ENCODE assay signal across 11 cellular contexts in the genomic region with DNA sequence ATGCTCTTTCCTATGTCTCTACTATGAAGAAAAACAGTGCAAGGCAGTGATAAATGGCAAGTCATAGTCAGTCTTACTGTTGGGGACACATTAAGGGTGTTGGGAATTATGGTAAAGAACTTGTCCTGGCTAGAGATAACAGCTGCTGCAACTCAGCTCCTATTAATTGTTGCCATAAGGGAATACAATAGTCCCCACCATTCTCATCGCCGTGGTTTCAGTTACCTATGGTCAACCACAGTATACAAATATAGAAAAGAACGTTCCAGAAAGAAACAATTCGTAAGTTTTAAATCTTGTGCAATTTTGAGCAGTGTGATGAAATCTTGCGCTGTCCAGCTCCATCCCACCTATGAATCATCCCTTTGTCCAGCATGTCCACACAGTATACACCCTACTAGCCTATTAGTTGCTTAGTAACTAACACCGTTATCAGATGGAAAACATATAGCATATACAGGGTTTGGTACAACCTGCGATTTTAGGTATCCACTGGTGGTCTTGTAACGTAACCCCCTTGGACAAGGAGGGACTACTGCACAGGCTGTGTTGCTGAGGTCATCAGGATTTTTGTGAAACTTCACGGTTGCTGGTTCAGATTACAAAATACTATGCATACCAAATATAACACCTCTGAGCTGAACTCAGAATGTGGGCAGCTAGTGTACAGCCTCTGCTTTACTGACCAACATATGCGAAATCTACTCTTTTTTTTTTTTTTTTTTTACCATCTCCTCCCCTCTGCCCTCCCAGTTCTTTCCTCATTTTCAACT. TPM values are rescaled to one million over a fixed set of nuclear protein-coding genes. Genes with fewer than 3 reads are reported as not detected.
DNase-seq lines count a peak whose midpoint lies in the region; ATAC-seq, FAIRE-seq and TF ChIP-seq lines count a peak whose summit lies in the region.
"Had no signal": no experiment of that assay in that cellular context is flagged by ENCODE, and none has a peak within 500 bp of the region (broad histone marks: within the 10 kb centered on the region; RNA-seq: fewer than 3 reads in every experiment).

No MANE protein-coding gene starts in this region.

- H3K4me1 Mint-ChIP-seq in activated CD4-positive, alpha-beta T cell treated with anti-CD3 and anti-CD28 coated beads for 36 hours: peaks cover 11% of the 10 kb centered on the region
- H3K4me1 Mint-ChIP-seq in WTC11: no peaks in the 10 kb centered on the region

- DNase-seq in activated CD4-positive, alpha-beta T cell treated with anti-CD3 and anti-CD28 coated beads for 36 hours: no peak
- no peak for DNase-seq in activated CD4-positive, alpha-beta T cell treated with anti-CD3 and anti-CD28 coated beads, Interleukin-2, amount 50 U/mL, for 48 hours
- DNase-seq in WTC11 (ENCODE audit: low spot score): no peak
- DNase-seq in right cardiac atrium: no peak
- DNase-seq in urothelium cell line (ENCODE audit: low spot score): no peak
- DNase-seq in NCI-H345 (lab: John Stamatoyannopoulos, UW): no peak
- DNase-seq: colonic mucosa had no signal

- no peaks in the 10 kb centered on the region for H3K4me1 ChIP-seq in right cardiac atrium (ENCODE audit: control insufficient read depth, insufficient read depth, low read length)
- H3K4me1 ChIP-seq: colonic mucosa had no signal

- WGBS in right cardiac atrium: 82% methylated on average over 10 of the region's 10 CpGs

- CTCF ChIA-PET in activated CD4-positive, alpha-beta T cell treated with anti-CD3 and anti-CD28 coated beads for 36 hours (lab: Charles Lee): no interaction called here
- CTCF ChIA-PET in WTC11 (lab: Charles Lee): no interaction called here

- H3K27ac Mint-ChIP-seq in activated CD4-positive, alpha-beta T cell treated with anti-CD3 and anti-CD28 coated beads for 36 hours: peak overlapping the region; percentile 3
- no peak overlapping the region for H3K27ac Mint-ChIP-seq in WTC11
- H3K27ac Mint-ChIP-seq: stimulated activated naive CD8-positive, alpha-beta T cell treated with anti-CD3 and anti-CD28 coated beads, Interleukin-15, Interleukin-2, amounts not matched to agents 100 ng/mL and 50 ng/mL, for 24 hours had no signal

- POLR2A ChIA-PET in activated CD4-positive, alpha-beta T cell treated with anti-CD3 and anti-CD28 coated beads for 36 hours (lab: Charles Lee): no interaction called here
- POLR2A ChIA-PET in WTC11 (lab: Charles Lee): no interaction called here

- peak; percentile 9 for FAIRE-seq in urothelium cell line (lab: Jason Lieb, UNC)

- H3K9me3 ChIP-seq in right cardiac atrium (ENCODE audit: control insufficient read depth, low read length): no peaks in the 10 kb centered on the region
- H3K9me3 ChIP-seq: BLaER1, colonic mucosa had no signal

- intact Hi-C loops in activated CD4-positive, alpha-beta T cell treated with anti-CD3 and anti-CD28 coated beads for 36 hours (cut with DNase I, micrococcal nuclease): no loop called here
- intact Hi-C loops in right cardiac atrium (cut with DNase I): no loop called here

- no peaks in the 10 kb centered on the region for H3K27me3 Mint-ChIP-seq in activated CD4-positive, alpha-beta T cell treated with anti-CD3 and anti-CD28 coated beads for 36 hours
- no peaks in the 10 kb centered on the region for H3K27me3 Mint-ChIP-seq in WTC11 (ENCODE audit: low read depth)
- H3K27me3 Mint-ChIP-seq: stimulated activated naive CD8-positive, alpha-beta T cell treated with anti-CD3 and anti-CD28 coated beads, Interleukin-15, Interleukin-2, amounts not matched to agents 100 ng/mL and 50 ng/mL, for 24 hours had no signal

- no peak overlapping the region for H3K27ac ChIP-seq in right cardiac atrium (ENCODE audit: low read length)
- H3K27ac ChIP-seq: BLaER1, colonic mucosa had no signal

- peaks cover 31% of the 10 kb centered on the region for H3K36me3 Mint-ChIP-seq in activated CD4-positive, alpha-beta T cell treated with anti-CD3 and anti-CD28 coated beads for 36 hours (ENCODE audit: low read depth)
- H3K36me3 Mint-ChIP-seq in WTC11: peaks cover 61% of the 10 kb centered on the region

- ATAC-seq in activated CD4-positive, alpha-beta T cell treated with anti-CD3 and anti-CD28 coated beads for 36 hours: no peak
- ATAC-seq in WTC11: no peak
- ATAC-seq in right cardiac atrium: peak; percentile 50 to 65
- ATAC-seq in GM19397 (IDR thresholded peaks at IDR 0.05; ENCODE audit: unreplicated experiment): no peak
- ATAC-seq in GM21526 (IDR thresholded peaks at IDR 0.05; ENCODE audit: low FRiP score, unreplicated experiment): no peak

- no peak overlapping the region for H3K4me3 ChIP-seq in right cardiac atrium (ENCODE audit: low read length)
- H3K4me3 ChIP-seq: BLaER1, colonic mucosa had no signal

- no peaks in the 10 kb centered on the region for H3K9me3 Mint-ChIP-seq in activated CD4-positive, alpha-beta T cell treated with anti-CD3 and anti-CD28 coated beads for 36 hours (ENCODE audit: low read depth)
- no peaks in the 10 kb centered on the region for H3K9me3 Mint-ChIP-seq in WTC11
- H3K9me3 Mint-ChIP-seq: stimulated activated naive CD8-positive, alpha-beta T cell treated with anti-CD3 and anti-CD28 coated beads, Interleukin-15, Interleukin-2, amounts not matched to agents 100 ng/mL and 50 ng/mL, for 24 hours had no signal

- H3K27me3 ChIP-seq in right cardiac atrium (ENCODE audit: control insufficient read depth, insufficient read depth): no peaks in the 10 kb centered on the region
- H3K27me3 ChIP-seq: BLaER1, colonic mucosa had no signal

- no peak overlapping the region for H3K4me3 Mint-ChIP-seq in activated CD4-positive, alpha-beta T cell treated with anti-CD3 and anti-CD28 coated beads for 36 hours
- no peak overlapping the region for H3K4me3 Mint-ChIP-seq in WTC11
- H3K4me3 Mint-ChIP-seq: stimulated activated naive CD8-positive, alpha-beta T cell treated with anti-CD3 and anti-CD28 coated beads, Interleukin-15, Interleukin-2, amounts not matched to agents 100 ng/mL and 50 ng/mL, for 24 hours had no signal

- TF ChIP-seq CTCF in WTC11 (IDR thresholded peaks at IDR 0.05): no peak

TF ChIP-seq in WTC11, 78 proteins besides CTCF, POLR2A, EP300 and RAD21:
- peak; percentile 86 for TF ChIP-seq GABPB1 (CRISPR knock-in tag; IDR thresholded peaks at IDR 0.05)
- TF ChIP-seq, protein P1, sequence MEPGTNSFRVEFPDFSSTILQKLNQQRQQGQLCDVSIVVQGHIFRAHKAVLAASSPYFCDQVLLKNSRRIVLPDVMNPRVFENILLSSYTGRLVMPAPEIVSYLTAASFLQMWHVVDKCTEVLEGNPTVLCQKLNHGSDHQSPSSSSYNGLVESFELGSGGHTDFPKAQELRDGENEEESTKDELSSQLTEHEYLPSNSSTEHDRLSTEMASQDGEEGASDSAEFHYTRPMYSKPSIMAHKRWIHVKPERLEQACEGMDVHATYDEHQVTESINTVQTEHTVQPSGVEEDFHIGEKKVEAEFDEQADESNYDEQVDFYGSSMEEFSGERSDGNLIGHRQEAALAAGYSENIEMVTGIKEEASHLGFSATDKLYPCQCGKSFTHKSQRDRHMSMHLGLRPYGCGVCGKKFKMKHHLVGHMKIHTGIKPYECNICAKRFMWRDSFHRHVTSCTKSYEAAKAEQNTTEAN (CRISPR knock-in tag; IDR thresholded peaks at IDR 0.05): no peak

RNA-seq across cellular contexts. Expression of gene ZFR, which starts 53.5 kb away (rescaled TPM):
- total RNA-seq in activated CD4-positive, alpha-beta T cell treated with anti-CD3 and anti-CD28 coated beads for 36 hours: 10 to 100 TPM; 60.6 to 81.4 TPM
- total RNA-seq in WTC11 (2021) (60.9 to 65.7 TPM (median 64.5 TPM) in 3 replicates), right cardiac atrium (10 to 100 TPM; 54.6 to 58.7 (median 55.9) TPM)
- polyA plus RNA-seq in right cardiac atrium: 28.9 TPM

Comparison
In these comparisons a context has a peak if more than half of its experiments do, and no peak if none do; other contexts are left out.
1. ATAC-seq: peak in right cardiac atrium (2 of 2); none in activated CD4-positive, alpha-beta T cell treated with anti-CD3 and anti-CD28 coated beads for 36 hours (single experiment), WTC11 (single experiment), GM19397 (single experiment) and GM21526 (single experiment).